8 cellular contexts compared by ENCODE assay signal in genomic region chr11:5596611-5597201, GRCh38. TPM values are rescaled to one million over a fixed set of nuclear protein-coding genes. Genes with fewer than 3 reads are reported as not detected.
A peak's percentile ranks its signal among the peaks of the same experiment; 100 is the strongest.
DNase-seq lines count a peak whose midpoint lies in the region; ATAC-seq and TF ChIP-seq lines count a peak whose summit lies in the region.

TSS of gene TRIM6 (plus strand) at chr11:5596637. CDS start at chr11:5596898, 261 bp downstream.

- H3K9me2 ChIP-seq in DOHH2 (replicated peaks; ENCODE audit: control insufficient read depth, low read length) (no peaks in the 10 kb centered on the region), PC-3 (replicated peaks; ENCODE audit: low read length) (no peaks in the 10 kb centered on the region)

- H3K36me3 ChIP-seq in DOHH2 (ENCODE audit: control insufficient read depth, low read length): no peaks in the 10 kb centered on the region
- H3K36me3 ChIP-seq in PC-3 (ENCODE audit: low read depth, low read length): no peaks in the 10 kb centered on the region; the same call in 1 of the 2 replicates
- H3K36me3 ChIP-seq in mesendoderm (ENCODE audit: control insufficient read depth, insufficient read depth, low read length): no peaks in the 10 kb centered on the region
- no peaks in the 10 kb centered on the region for H3K36me3 ChIP-seq in upper lobe of left lung

- no peak for TF ChIP-seq CTCF in DOHH2 (IDR thresholded peaks at IDR 0.05; ENCODE audit: low read depth, low read length, poor library complexity, severe bottlenecking)
- no peak for TF ChIP-seq CTCF in PC-3 (conservative IDR thresholded peaks at IDR 0.05; ENCODE audit: low read depth, low read length)
- TF ChIP-seq CTCF in endothelial cell (IDR thresholded peaks at IDR 0.05; ENCODE audit: unreplicated experiment): no peak
- TF ChIP-seq CTCF in upper lobe of left lung (IDR thresholded peaks at IDR 0.05): no peak

- H4K20me1 ChIP-seq in DOHH2 (ENCODE audit: control insufficient read depth, insufficient read depth, low read depth, low read length): no peaks in the 10 kb centered on the region
- no peaks in the 10 kb centered on the region for H4K20me1 ChIP-seq in PC-3 (ENCODE audit: low read length)

- H3K27me3 Mint-ChIP-seq in endothelial cell (ENCODE audit: unreplicated experiment): peaks cover 2% of the 10 kb centered on the region

- H3K27ac Mint-ChIP-seq in endothelial cell (ENCODE audit: unreplicated experiment): peak within 1 kb of the TSS; percentile 81

- no peak within 1 kb of the TSS for H3K23ac ChIP-seq in mesendoderm (ENCODE audit: low read length)

- peaks cover 20% of the 10 kb centered on the region for H3K4me1 Mint-ChIP-seq in endothelial cell (ENCODE audit: unreplicated experiment)

- peak within 1 kb of the TSS; percentile 55 for H3K4ac ChIP-seq in mesendoderm (ENCODE audit: low read depth, low read length)

- CTCF ChIA-PET in PC-3 (lab: Charles Lee): interaction anchor here (0.8 kb wide), 1 partner anchor 88 kb away, joined by 3 read pairs; the partner anchor contains the start of gene TRIM5

- 0 out of 2 replicates have a peak, but pooled peaks cover 2% of the 10 kb centered on the region for H3K4me1 ChIP-seq in DOHH2 (ENCODE audit: control insufficient read depth, low read length)
- H3K4me1 ChIP-seq in PC-3 (ENCODE audit: insufficient read depth, low read length): peaks cover 18% of the 10 kb centered on the region
- H3K4me1 ChIP-seq in mesendoderm (ENCODE audit: control insufficient read depth, low read depth, low read length): peaks cover 13% of the 10 kb centered on the region
- H3K4me1 ChIP-seq in upper lobe of left lung: peaks cover 0 to 22% (median 10%) of the 10 kb centered on the region in 4 donors

- POLR2A ChIA-PET in PC-3 (lab: Charles Lee; ENCODE audit: unreplicated experiment): interaction anchor here (0.6 kb wide), 1 partner anchor 24 kb away, joined by 4 read pairs; no protein-coding TSS in a partner anchor

- no peaks in the 10 kb centered on the region for H3K36me3 Mint-ChIP-seq in endothelial cell (ENCODE audit: low read depth, unreplicated experiment)

- peak within 1 kb of the TSS; percentile 99 for H3K18ac ChIP-seq in mesendoderm (ENCODE audit: low read length)

- peak within 1 kb of the TSS; percentile 78 for H3K9ac ChIP-seq in PC-3 (ENCODE audit: low read length)
- peak within 1 kb of the TSS; percentile 71 for H3K9ac ChIP-seq in mesendoderm (ENCODE audit: low read length)

- H3K9me3 Mint-ChIP-seq in endothelial cell (ENCODE audit: unreplicated experiment): no peaks in the 10 kb centered on the region

- intact Hi-C loops in PC-3 (cut with micrococcal nuclease): loop anchor here (1.0 to 5.0 kb wide), 2 partner anchors 89 to 211 kb away; partner anchors contain the start of genes OR52N2 and TRIM5

- H4K8ac ChIP-seq in mesendoderm (ENCODE audit: low read depth, low read length): no peak within 1 kb of the TSS

- TSS peak; percentile 80 for BruUV-seq in PC-3 (replicated peaks; lab: Mats Ljungman, UMichigan)

- no peak within 1 kb of the TSS for H2AK5ac ChIP-seq in mesendoderm (ENCODE audit: low read length)

- H2BK5ac ChIP-seq in mesendoderm (ENCODE audit: low read length): peak within 1 kb of the TSS; percentile 23

- H2BK15ac ChIP-seq in mesendoderm (replicated peaks; ENCODE audit: low read depth): peak within 1 kb of the TSS; percentile 98

- WGBS in mesendoderm (ENCODE audit: extremely low coverage, insufficient coverage, low lambda C conversion rate): no CpG with 5 or more reads among the region's 20 CpGs
- 6 to 11% methylated on average over 10 to 15 of the region's 20 CpGs for WGBS in upper lobe of left lung, 2 donors

- peaks cover 2% of the 10 kb centered on the region for H3K79me1 ChIP-seq in mesendoderm (ENCODE audit: low read length)

- peak within 1 kb of the TSS; percentile 85 for H3K56ac ChIP-seq in mesendoderm (ENCODE audit: low read length)

- H3K27me3 ChIP-seq in DOHH2 (ENCODE audit: control insufficient read depth, low read length): no peaks in the 10 kb centered on the region
- H3K27me3 ChIP-seq in PC-3 (ENCODE audit: low read length): no peaks in the 10 kb centered on the region
- H3K27me3 ChIP-seq in mesendoderm (ENCODE audit: insufficient read depth, low read length, poor library complexity): no peaks in the 10 kb centered on the region
- no peaks in the 10 kb centered on the region for H3K27me3 ChIP-seq in upper lobe of left lung

- H3K79me2 ChIP-seq in DOHH2 (ENCODE audit: control insufficient read depth, low read length): no peaks in the 10 kb centered on the region
- H3K79me2 ChIP-seq in PC-3 (ENCODE audit: low read length): peaks cover 36% of the 10 kb centered on the region
- no peaks in the 10 kb centered on the region for H3K79me2 ChIP-seq in mesendoderm (ENCODE audit: control insufficient read depth, insufficient read depth, low read length)

- H3K9me3 ChIP-seq in DOHH2 (ENCODE audit: control insufficient read depth, insufficient read depth, low read length) (no peaks in the 10 kb centered on the region), PC-3 (ENCODE audit: low read length) (no peaks in the 10 kb centered on the region), upper lobe of left lung (no peaks in the 10 kb centered on the region)

- H3F3A ChIP-seq in DOHH2 (ENCODE audit: control insufficient read depth, insufficient read depth): no peaks in the 10 kb centered on the region
- peaks cover 4% of the 10 kb centered on the region for H3F3A ChIP-seq in PC-3 (ENCODE audit: low read length, unreplicated experiment)

- no peak within 1 kb of the TSS for H4K5ac ChIP-seq in mesendoderm (ENCODE audit: low read length)

- peak within 1 kb of the TSS; percentile 92 for H3K4me3 Mint-ChIP-seq in endothelial cell (ENCODE audit: unreplicated experiment)

- peak within 1 kb of the TSS; percentile 98 for H2AFZ ChIP-seq in PC-3 (ENCODE audit: low read length)

- H3K27ac ChIP-seq in DOHH2 (ENCODE audit: low read depth, low read length) (no peak within 1 kb of the TSS), PC-3 (ENCODE audit: low read length) (peak within 1 kb of the TSS; percentile 80), mesendoderm (ENCODE audit: low read depth, low read length) (peak within 1 kb of the TSS; percentile 84), upper lobe of left lung (peak within 1 kb of the TSS in 3 of 4 donors; percentile 43 to 74 (median 55))

- no peak for TF ChIP-seq EP300 in upper lobe of left lung (IDR thresholded peaks at IDR 0.05)

- peak within 1 kb of the TSS; percentile 91 for H2BK120ac ChIP-seq in mesendoderm (ENCODE audit: low read depth, low read length)

- TF ChIP-seq POLR2A in upper lobe of left lung (IDR thresholded peaks at IDR 0.05): no peak

- ATAC-seq in PC-3: peak; percentile 68
- peak; percentile 63 to 84 for ATAC-seq in upper lobe of left lung (ENCODE audit: low FRiP score in 2 of 2)
- no peak for ATAC-seq in HG02884 (IDR thresholded peaks at IDR 0.05; ENCODE audit: unreplicated experiment)
- no peak for ATAC-seq in GM21737 (IDR thresholded peaks at IDR 0.05; ENCODE audit: unreplicated experiment)

- H3K4me3 ChIP-seq in DOHH2 (ENCODE audit: low read length) (peak within 1 kb of the TSS; percentile 66), PC-3 (ENCODE audit: low read length) (peak within 1 kb of the TSS; percentile 98), mesendoderm (ENCODE audit: low read length) (peak within 1 kb of the TSS; percentile 74), upper lobe of left lung (peak within 1 kb of the TSS; percentile 34 to 56 (median 46))

- DNase-seq in H4 (ENCODE audit: low spot score) (peak; percentile 51), PC-3 (peak; percentile 63), endothelial cell (ENCODE audit: low spot score) (peak; percentile 47), mesendoderm (peak; percentile 82), upper lobe of left lung (peak in 1 of 2 donors; percentile 60)

- peak within 1 kb of the TSS; percentile 62 for H3K4me2 ChIP-seq in DOHH2 (ENCODE audit: low read length)
- H3K4me2 ChIP-seq in PC-3 (ENCODE audit: low read length): peak within 1 kb of the TSS; percentile 99
- peak within 1 kb of the TSS; percentile 63 for H3K4me2 ChIP-seq in mesendoderm (ENCODE audit: low read length)

RNA-seq across cellular contexts. Expression of gene TRIM6, which starts in this region (rescaled TPM):
- total RNA-seq in H4 (2014; rRNA removed; shearing (Covaris generic)): 6.4 and 11.2 TPM in 2 replicates
- 10.1 and 12.6 TPM in 2 replicates for total RNA-seq in PC-3 (2014; rRNA removed)
- 10.1 TPM for total RNA-seq in endothelial cell (ENCODE audit: unreplicated experiment)
- 13.8 TPM for polyA plus RNA-seq in mesendoderm (2013, experiment 1 of 2)
- 12.9 TPM for polyA plus RNA-seq in mesendoderm (2013, experiment 2 of 2)
- 1 to 10 TPM; 1.0 to 8.8 (median 2.1) TPM for total RNA-seq in upper lobe of left lung

Comparison
In these comparisons a context has a peak if more than half of its experiments do, and no peak if none do; other contexts are left out.
1. H3K4me3 ChIP-seq: peak in every context shown above with its lines; median percentile 98 in PC-3; 74 in mesendoderm; 66 in DOHH2; 46 in upper lobe of left lung.
2. ATAC-seq: peak in PC-3 (single experiment) and upper lobe of left lung (2 of 2); none in HG02884 (single experiment) and GM21737 (single experiment).
3. Peak in every context shown above with its lines, with median percentiles within 50 percentile points of each other: H3K4me2 ChIP-seq.